Comparison of ENCODE assay signal across 8 cellular contexts in genomic region chr15:75451674-75452363, GRCh38. TPM values are rescaled to one million over a fixed set of nuclear protein-coding genes. Genes with fewer than 3 reads are reported as not detected.
A peak's percentile ranks its signal among the peaks of the same experiment; 100 is the strongest.
DNase-seq lines count a peak whose midpoint lies in the region; ATAC-seq and TF ChIP-seq lines count a peak whose summit lies in the region.

SIN3A (minus strand) TSS chr15:75451690; CDS start chr15:75430375, 21,315 bp downstream.

- no peaks in the 10 kb centered on the region for H3K9me3 Mint-ChIP-seq in activated T-cell treated with anti-CD3 and anti-CD28 coated beads, Interleukin-2, amount 50 U/mL, for 24 hours

- H3K4me3 ChIP-seq in mucosa of rectum (ENCODE audit: low read length in 2 of 2), result peak within 1 kb of the TSS; percentile 76 to 89

- peaks cover 0 to 5% of the 10 kb centered on the region in 2 donors for H3K36me3 ChIP-seq in mucosa of rectum (ENCODE audit: control insufficient read depth in 2 of 2, insufficient read depth in 2 of 2, low read length in 2 of 2)

- peak within 1 kb of the TSS; percentile 100 for H3K27ac Mint-ChIP-seq in activated T-cell treated with anti-CD3 and anti-CD28 coated beads, Interleukin-2, amount 50 U/mL, for 24 hours

- no peak for TF ChIP-seq POLR2A in erythroblast (IDR thresholded peaks at IDR 0.05; ENCODE audit: low read length)

- peaks cover 48% of the 10 kb centered on the region for H3K36me3 Mint-ChIP-seq in activated T-cell treated with anti-CD3 and anti-CD28 coated beads, Interleukin-2, amount 50 U/mL, for 24 hours (ENCODE audit: low read depth)

- peak within 1 kb of the TSS; percentile 98 for H3K4me3 Mint-ChIP-seq in activated T-cell treated with anti-CD3 and anti-CD28 coated beads, Interleukin-2, amount 50 U/mL, for 24 hours

- H3K4me1 Mint-ChIP-seq in activated T-cell treated with anti-CD3 and anti-CD28 coated beads, Interleukin-2, amount 50 U/mL, for 24 hours (ENCODE audit: low read depth), result peaks cover 54% of the 10 kb centered on the region

- H3K27me3 Mint-ChIP-seq in activated T-cell treated with anti-CD3 and anti-CD28 coated beads, Interleukin-2, amount 50 U/mL, for 24 hours, result no peaks in the 10 kb centered on the region

- peak within 1 kb of the TSS; percentile 99 for H3K27ac ChIP-seq in mucosa of rectum (ENCODE audit: low read depth in 2 of 2, low read length in 2 of 2)

- peak; percentile 99 for DNase-seq in DMS 273 (lab: John Stamatoyannopoulos, UW; ENCODE audit: unreplicated experiment)
- peak; percentile 100 for DNase-seq in KBM-7
- DNase-seq in activated T-cell treated with anti-CD3 and anti-CD28 coated beads, Interleukin-2, amount 50 U/mL, for 24 hours, result peak; percentile 99
- DNase-seq in erythroblast (lab: John Stamatoyannopoulos, UW), result peak; percentile 100
- peak; percentile 100 for DNase-seq in stimulated activated CD8-positive, alpha-beta memory T cell treated with anti-CD3 and anti-CD28 coated beads, Interleukin-4, amount 100 ng/mL, for 48 hours

- H3K9ac ChIP-seq in mucosa of rectum (ENCODE audit: low read depth in 1 of 2, low read length in 2 of 2), result peak within 1 kb of the TSS; percentile 91 to 98

- H3K4me1 ChIP-seq in mucosa of rectum (ENCODE audit: control insufficient read depth in 2 of 2, insufficient read depth in 2 of 2, low read length in 2 of 2), result peaks cover 29 to 37% of the 10 kb centered on the region in 2 donors

- in situ Hi-C loops in KBM-7 (cut with MboI; ENCODE audit: low pct_unique_long_range_greater_than_20kb, low sequenced_read_pairs), result no loop called here

- peak; percentile 39 for ATAC-seq in GM21717 (IDR thresholded peaks at IDR 0.05; ENCODE audit: unreplicated experiment)

- no peaks in the 10 kb centered on the region for H3K27me3 ChIP-seq in mucosa of rectum (ENCODE audit: control insufficient read depth in 2 of 2, insufficient read depth in 2 of 2, low read length in 2 of 2)

- no peaks in the 10 kb centered on the region for H3K9me3 ChIP-seq in mucosa of rectum (ENCODE audit: control insufficient read depth in 2 of 2, low read length in 2 of 2)

TF ChIP-seq in PFSK-1, 5 proteins besides CTCF, POLR2A, EP300 and RAD21:
- TF ChIP-seq POLR2AphosphoS5 (IDR thresholded peaks at IDR 0.05; ENCODE audit: low read depth, low read length) (no peak), REST (IDR thresholded peaks at IDR 0.05; ENCODE audit: insufficient read depth in 1 of 2, low read depth in 2 of 2, low read length in 2 of 2) (no peak), SIN3A (IDR thresholded peaks at IDR 0.05; ENCODE audit: borderline replicate concordance, insufficient read depth, low read length) (peak; percentile 62; the same call in 1 of the 2 replicates), TAF1 (IDR thresholded peaks at IDR 0.05; ENCODE audit: borderline replicate concordance, insufficient read depth, low read length) (peak; percentile 51; the same call in 1 of the 2 replicates), FOXP2 (optimal IDR thresholded peaks at IDR 0.05; ENCODE audit: borderline replicate concordance, extremely low read depth, extremely low read length, insufficient read depth) (no peak)

RNA-seq across cellular contexts. Expression of gene SIN3A, which starts in this region (rescaled TPM):
- 28.4 TPM for polyA plus RNA-seq in PFSK-1 (2012; ENCODE audit: insufficient read length, low read depth)

Comparison
In these comparisons a context has a peak if more than half of its experiments do, and no peak if none do; other contexts are left out.
1. Peak in every context shown above with its lines: DNase-seq, ATAC-seq, H3K4me3 ChIP-seq and H3K27ac ChIP-seq.